ENCODE assay signal across 14 cellular contexts in genomic region chr1:46188295-46189030, GRCh38. TPM values are rescaled to one million over a fixed set of nuclear protein-coding genes. Genes with fewer than 3 reads are reported as not detected.
DNase-seq lines count a peak whose midpoint lies in the region; ATAC-seq and TF ChIP-seq lines count a peak whose summit lies in the region.
"Had no signal": no experiment of that assay in that cellular context is flagged by ENCODE, and none has a peak within 500 bp of the region (broad histone marks: within the 10 kb centered on the region; RNA-seq: fewer than 3 reads in every experiment).

No MANE protein-coding gene starts in this region.

- no peaks in the 10 kb centered on the region for H3K9me3 ChIP-seq in CD4-positive, CD25-positive, alpha-beta regulatory T cell (ENCODE audit: control insufficient read depth in 2 of 2, low read length in 2 of 2)
- no peaks in the 10 kb centered on the region for H3K9me3 ChIP-seq in muscle layer of duodenum (ENCODE audit: control insufficient read depth in 1 of 2, low read length in 2 of 2)

- H3K27ac ChIP-seq in CD4-positive, CD25-positive, alpha-beta regulatory T cell (ENCODE audit: insufficient read depth, low read length, poor library complexity, severe bottlenecking) = no peak overlapping the region
- peak overlapping the region; percentile 68 for H3K27ac ChIP-seq in muscle layer of duodenum (ENCODE audit: low read length)
- H3K27ac ChIP-seq: SK-N-MC had no signal

- H3K27me3 ChIP-seq in CD4-positive, CD25-positive, alpha-beta regulatory T cell (ENCODE audit: control insufficient read depth, insufficient read depth, low read length) = no peaks in the 10 kb centered on the region
- H3K27me3 ChIP-seq in muscle layer of duodenum (ENCODE audit: low read depth, low read length) = no peaks in the 10 kb centered on the region

- H3K36me3 ChIP-seq in CD4-positive, CD25-positive, alpha-beta regulatory T cell (ENCODE audit: control insufficient read depth, insufficient read depth, low read length) = peaks cover 29% of the 10 kb centered on the region
- peaks cover 19 to 44% of the 10 kb centered on the region in 2 donors for H3K36me3 ChIP-seq in muscle layer of duodenum (ENCODE audit: control insufficient read depth in 1 of 2, insufficient read depth in 2 of 2, low read length in 2 of 2)

- H3K4me3 ChIP-seq in CD4-positive, CD25-positive, alpha-beta regulatory T cell (ENCODE audit: low read depth, low read length) = no peak overlapping the region
- H3K4me3 ChIP-seq in muscle layer of duodenum (ENCODE audit: low read depth in 1 of 2, low read length in 2 of 2) = no peak overlapping the region
- H3K4me3 ChIP-seq: coronary artery, SK-N-MC had no signal

- peak; percentile 54 for TF ChIP-seq CTCF in HFFc6 (IDR thresholded peaks at IDR 0.05)

- peaks cover 3% of the 10 kb centered on the region for H3K4me1 ChIP-seq in CD4-positive, CD25-positive, alpha-beta regulatory T cell (ENCODE audit: control insufficient read depth, insufficient read depth, low read length, poor library complexity, severe bottlenecking)
- H3K4me1 ChIP-seq in muscle layer of duodenum (ENCODE audit: control insufficient read depth in 1 of 2, insufficient read depth in 2 of 2, low read length in 2 of 2) = peaks cover 0 to 12% of the 10 kb centered on the region in 2 donors

- no peak for ATAC-seq in CD4-positive, CD25-positive, alpha-beta regulatory T cell (ENCODE audit: low read depth in 2 of 2)
- ATAC-seq in effector memory CD8-positive, alpha-beta T cell (replicated peaks) = no peak
- ATAC-seq in HG03521 (IDR thresholded peaks at IDR 0.05; ENCODE audit: unreplicated experiment) = no peak
- ATAC-seq: stimulated activated naive CD8-positive, alpha-beta T cell treated with anti-CD3 and anti-CD28 coated beads, Interleukin-15, Interleukin-2, amounts not matched to agents 100 U/mL and 50 U/mL, for 24 hours had no signal

- no peak for DNase-seq in CD4-positive, CD25-positive, alpha-beta regulatory T cell
- DNase-seq in HFFc6 (no peak), AG08396 (ENCODE audit: low spot score) (no peak), NCI-H187 (lab: John Stamatoyannopoulos, UW) (no peak)
- DNase-seq in effector memory CD8-positive, alpha-beta T cell = no peak
- no peak for DNase-seq in activated CD4-positive, alpha-beta T cell treated with anti-CD3 and anti-CD28 coated beads for 1 hour
- DNase-seq: immature natural killer cell; NCI-H1105; stimulated activated naive CD8-positive, alpha-beta T cell treated with anti-CD3 and anti-CD28 coated beads, Interleukin-15, Interleukin-2, amounts not matched to agents 100 U/mL and 50 U/mL, for 24 hours had no signal

- H3K9me3 Mint-ChIP-seq in CD4-positive, CD25-positive, alpha-beta regulatory T cell = no peaks in the 10 kb centered on the region
- H3K9me3 Mint-ChIP-seq in HFFc6 = no peaks in the 10 kb centered on the region
- no peaks in the 10 kb centered on the region for H3K9me3 Mint-ChIP-seq in effector memory CD8-positive, alpha-beta T cell
- H3K9me3 Mint-ChIP-seq: immature natural killer cell had no signal

- H3K36me3 Mint-ChIP-seq in CD4-positive, CD25-positive, alpha-beta regulatory T cell = peaks cover 23% of the 10 kb centered on the region
- peaks cover 16% of the 10 kb centered on the region for H3K36me3 Mint-ChIP-seq in HFFc6 (ENCODE audit: low read depth)
- peaks cover 12% of the 10 kb centered on the region for H3K36me3 Mint-ChIP-seq in effector memory CD8-positive, alpha-beta T cell (ENCODE audit: insufficient read depth)

- no peaks in the 10 kb centered on the region for H3K27me3 Mint-ChIP-seq in CD4-positive, CD25-positive, alpha-beta regulatory T cell
- H3K27me3 Mint-ChIP-seq in HFFc6 (ENCODE audit: insufficient read depth) = no peaks in the 10 kb centered on the region
- no peaks in the 10 kb centered on the region for H3K27me3 Mint-ChIP-seq in effector memory CD8-positive, alpha-beta T cell

- H3K4me3 Mint-ChIP-seq in CD4-positive, CD25-positive, alpha-beta regulatory T cell = no peak overlapping the region
- no peak overlapping the region for H3K4me3 Mint-ChIP-seq in HFFc6
- H3K4me3 Mint-ChIP-seq in effector memory CD8-positive, alpha-beta T cell = no peak overlapping the region
- H3K4me3 Mint-ChIP-seq: immature natural killer cell had no signal

- peaks cover 0 to 14% (median 2%) of the 10 kb centered on the region in 4 donors for H3K4me1 Mint-ChIP-seq in CD4-positive, CD25-positive, alpha-beta regulatory T cell
- peaks cover 6% of the 10 kb centered on the region; the same call in 1 of the 2 replicates for H3K4me1 Mint-ChIP-seq in HFFc6 (ENCODE audit: low read depth)
- peaks cover 5 to 12% of the 10 kb centered on the region in 2 donors for H3K4me1 Mint-ChIP-seq in effector memory CD8-positive, alpha-beta T cell (ENCODE audit: low read depth in 2 of 2)

- H3K27ac Mint-ChIP-seq in CD4-positive, CD25-positive, alpha-beta regulatory T cell = peak overlapping the region in 2 of 3 donors; percentile 32 to 54
- H3K27ac Mint-ChIP-seq in HFFc6 = peak overlapping the region; percentile 37
- peak overlapping the region; percentile 50 to 57 for H3K27ac Mint-ChIP-seq in effector memory CD8-positive, alpha-beta T cell

RNA-seq across cellular contexts. Expression of gene POMGNT1, which starts 9.8 kb away (rescaled TPM):
- 32.5 TPM for total RNA-seq in CD4-positive, CD25-positive, alpha-beta regulatory T cell
- polyA plus RNA-seq in CD4-positive, CD25-positive, alpha-beta regulatory T cell = 10 to 100 TPM; 28.9 to 35.8 (median 32.5) TPM
- total RNA-seq in HFFc6 (2021; fragmentation: NEBNext Ultra II Directional; extraction: Animal tissue kit (Norgen Biotek cat#: 25700)) = 100 to 1,000 TPM; 103 to 125 (median 119) TPM

RNA-seq across cellular contexts. Expression of gene P3R3URF, which starts 12.2 kb away (rescaled TPM):
- total RNA-seq in CD4-positive, CD25-positive, alpha-beta regulatory T cell = not detected
- polyA plus RNA-seq in CD4-positive, CD25-positive, alpha-beta regulatory T cell = not detected
- not detected for total RNA-seq in HFFc6 (2021; fragmentation: NEBNext Ultra II Directional; extraction: Animal tissue kit (Norgen Biotek cat#: 25700))
- total RNA-seq: skeletal muscle tissue had no signal
- polyA plus RNA-seq: immature natural killer cell had no signal

RNA-seq across cellular contexts. Expression of gene TSPAN1, which starts 13.6 kb away (rescaled TPM):
- not detected for total RNA-seq in CD4-positive, CD25-positive, alpha-beta regulatory T cell
- not detected for polyA plus RNA-seq in CD4-positive, CD25-positive, alpha-beta regulatory T cell
- 1 to 10 TPM in 3 of 6 experiments, under 1 TPM in 3; 0.80 to 1.9 (median 1.1) TPM for total RNA-seq in HFFc6 (2021; fragmentation: NEBNext Ultra II Directional; extraction: Animal tissue kit (Norgen Biotek cat#: 25700))
- total RNA-seq: skeletal muscle tissue had no signal
- polyA plus RNA-seq: immature natural killer cell had no signal

RNA-seq across cellular contexts. Expression of gene LURAP1, which starts 14.7 kb away (rescaled TPM):
- not detected for total RNA-seq in CD4-positive, CD25-positive, alpha-beta regulatory T cell
- polyA plus RNA-seq in CD4-positive, CD25-positive, alpha-beta regulatory T cell = not detected
- 1 to 10 TPM; 2.2 to 4.7 (median 3.9) TPM for total RNA-seq in HFFc6 (2021; fragmentation: NEBNext Ultra II Directional; extraction: Animal tissue kit (Norgen Biotek cat#: 25700))

RNA-seq across cellular contexts. Expression of gene PIK3R3, which starts 56.0 kb away (rescaled TPM):
- total RNA-seq in CD4-positive, CD25-positive, alpha-beta regulatory T cell = 4.9 TPM
- polyA plus RNA-seq in CD4-positive, CD25-positive, alpha-beta regulatory T cell = 1 to 10 TPM; 3.2 to 7.7 (median 5.0) TPM
- 1 to 10 TPM; 5.4 to 8.9 (median 6.0) TPM for total RNA-seq in HFFc6 (2021; fragmentation: NEBNext Ultra II Directional; extraction: Animal tissue kit (Norgen Biotek cat#: 25700))
